16 cellular contexts compared by ENCODE assay signal in the genomic region with DNA sequence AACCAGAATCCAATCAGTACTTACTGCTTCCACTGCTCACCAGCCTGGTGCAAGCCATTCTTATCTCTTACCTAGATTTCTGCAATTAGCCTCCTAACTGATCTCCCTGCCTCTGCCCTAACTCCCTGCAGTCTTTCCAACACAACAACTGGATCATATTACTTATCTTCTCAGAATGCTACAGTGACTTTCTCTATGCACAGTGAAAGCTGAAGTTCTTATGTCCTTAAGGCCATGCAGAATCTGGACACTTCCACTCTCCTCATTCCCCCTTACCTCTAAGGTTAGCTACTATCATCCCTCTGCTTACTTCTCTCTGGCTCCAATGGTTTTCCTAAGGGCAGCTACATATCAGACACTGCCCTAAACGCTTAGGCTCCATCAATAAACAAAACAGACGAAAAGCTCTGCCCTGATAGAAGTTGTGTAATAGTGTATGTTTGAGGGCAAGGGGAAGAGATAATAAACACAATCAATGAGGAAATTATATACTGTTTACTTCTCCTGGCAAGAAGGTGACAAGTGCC. TPM values are rescaled to one million over a fixed set of nuclear protein-coding genes. Genes with fewer than 3 reads are reported as not detected.
DNase-seq lines count a peak whose midpoint lies in the region; ATAC-seq, FAIRE-seq and TF ChIP-seq lines count a peak whose summit lies in the region.
"Had no signal": no experiment of that assay in that cellular context is flagged by ENCODE, and none has a peak within 500 bp of the region (broad histone marks: within the 10 kb centered on the region; RNA-seq: fewer than 3 reads in every experiment).

No MANE protein-coding gene starts in this region.

- 41% methylated on average over 2 of the region's 2 CpGs for WGBS in A549 (ENCODE audit: missing lambda C conversion rate)

- no peak for TF ChIP-seq RAD21 in A549 (conservative IDR thresholded peaks at IDR 0.05 in 1 of 2, IDR thresholded peaks at IDR 0.05 in 1 of 2)

- ATAC-seq in A549 (no peak), GM18858 (IDR thresholded peaks at IDR 0.05; ENCODE audit: unreplicated experiment) (no peak), GM19395 (IDR thresholded peaks at IDR 0.05; ENCODE audit: unreplicated experiment) (no peak)
- ATAC-seq: activated CD4-positive, alpha-beta T cell treated with anti-CD3 and anti-CD28 coated beads for 36 hours; pancreas had no signal

- H3K4me2 ChIP-seq in A549 (peak overlapping the region; percentile 81), DOHH2 (ENCODE audit: low read length) (peak overlapping the region; percentile 91), OCI-LY3 (ENCODE audit: low read length) (peak overlapping the region; percentile 97; the same call in 1 of the 2 replicates), keratinocyte (ENCODE audit: control insufficient read depth, extremely low read depth, insufficient read depth, low read depth, low read length) (peak overlapping the region; percentile 96)

- H4K20me1 ChIP-seq in DOHH2 (ENCODE audit: control insufficient read depth, insufficient read depth, low read depth, low read length) (peaks cover 35% of the 10 kb centered on the region), OCI-LY3 (ENCODE audit: insufficient read depth, low read length) (peaks cover 81% of the 10 kb centered on the region), keratinocyte (ENCODE audit: control insufficient read depth, extremely low read depth, insufficient read depth, low read length) (peaks cover 12% of the 10 kb centered on the region)

- H3K79me2 ChIP-seq in DOHH2 (ENCODE audit: control insufficient read depth, low read length) (peaks cover 95% of the 10 kb centered on the region), OCI-LY3 (ENCODE audit: low read length) (peaks cover 99% of the 10 kb centered on the region), keratinocyte (ENCODE audit: control insufficient read depth, insufficient read depth, low read length) (peaks cover 86% of the 10 kb centered on the region)

- POLR2A ChIA-PET in A549 (lab: Yijun Ruan, JAX) = no interaction called here
- POLR2A ChIA-PET in GM10248 (lab: Yijun Ruan, JAX) = no interaction called here

- H3K27ac ChIP-seq in A549 (peak overlapping the region in 1 of 2 experiments; percentile 6; a peak in 1 of 6 replicates), DOHH2 (ENCODE audit: low read depth, low read length) (no peak overlapping the region), OCI-LY3 (ENCODE audit: low read length) (no peak overlapping the region), keratinocyte (ENCODE audit: control insufficient read depth, insufficient read depth, low read length) (no peak overlapping the region)
- H3K27ac ChIP-seq: ascending aorta, C4-2B had no signal

- TF ChIP-seq CTCF in A549 (IDR thresholded peaks at IDR 0.05) (no peak), DOHH2 (IDR thresholded peaks at IDR 0.05; ENCODE audit: low read depth, low read length, poor library complexity, severe bottlenecking) (no peak), OCI-LY3 (IDR thresholded peaks at IDR 0.05; ENCODE audit: low read depth, low read length) (no peak), keratinocyte (optimal IDR thresholded peaks at IDR 0.05 in 1 of 3, IDR thresholded peaks at IDR 0.05 in 1 of 3, conservative IDR thresholded peaks at IDR 0.05 in 1 of 3; ENCODE audit: extremely low read depth in 1 of 3, insufficient read depth in 2 of 3, low read length in 3 of 3) (no peak), GM10248 (IDR thresholded peaks at IDR 0.05; ENCODE audit: control extremely low read depth, extremely low read depth, low read depth, missing control alignments) (no peak)

- FAIRE-seq in A549 (lab: Jason Lieb, UNC) = no peak
- FAIRE-seq in keratinocyte (lab: Jason Lieb, UNC) = no peak
- FAIRE-seq: pancreas had no signal

- H3K4me1 ChIP-seq in A549 (peaks cover 76% of the 10 kb centered on the region), DOHH2 (ENCODE audit: control insufficient read depth, low read length) (peaks cover 55% of the 10 kb centered on the region), OCI-LY3 (ENCODE audit: low read length) (peaks cover 40% of the 10 kb centered on the region), keratinocyte (ENCODE audit: control insufficient read depth, extremely low read depth, insufficient read depth, low read length) (peaks cover 54% of the 10 kb centered on the region)

- no peaks in the 10 kb centered on the region for H3K27me3 ChIP-seq in DOHH2 (ENCODE audit: control insufficient read depth, low read length)
- no peaks in the 10 kb centered on the region for H3K27me3 ChIP-seq in OCI-LY3 (ENCODE audit: low read depth, low read length)
- H3K27me3 ChIP-seq in keratinocyte (ENCODE audit: control insufficient read depth, extremely low read depth, insufficient read depth, low read length) = no peaks in the 10 kb centered on the region
- H3K27me3 ChIP-seq: ascending aorta, MG63, pancreas had no signal

- dilution Hi-C loops in keratinocyte (cut with MboI; ENCODE audit: extremely low pct_ligation_motif_present, low sequenced_read_pairs) = no loop called here

- H3K9me2 ChIP-seq in DOHH2 (replicated peaks; ENCODE audit: control insufficient read depth, low read length) = no peaks in the 10 kb centered on the region

- no peak overlapping the region for H3K4me3 ChIP-seq in A549
- H3K4me3 ChIP-seq in DOHH2 (ENCODE audit: low read length) = peak overlapping the region; percentile 97; the same call in 1 of the 2 replicates
- H3K4me3 ChIP-seq in OCI-LY3 (ENCODE audit: low read length) = no peak overlapping the region
- H3K4me3 ChIP-seq in keratinocyte (ENCODE audit: control insufficient read depth in 2 of 3, extremely low read depth in 1 of 3, insufficient read depth in 2 of 3, low read depth in 1 of 3, low read length in 3 of 3) = no peak overlapping the region
- H3K4me3 ChIP-seq: ascending aorta, MG63, pancreas had no signal

- H3K36me3 ChIP-seq in DOHH2 (ENCODE audit: control insufficient read depth, low read length) (peaks cover 37% of the 10 kb centered on the region), OCI-LY3 (replicated peaks; ENCODE audit: low read depth, low read length) (no peaks in the 10 kb centered on the region), keratinocyte (ENCODE audit: control insufficient read depth in 2 of 2, extremely low read depth in 1 of 2, insufficient read depth in 2 of 2, low read length in 2 of 2) (no peaks in the 10 kb centered on the region)
- H3K36me3 ChIP-seq: ascending aorta, MG63, pancreas had no signal

- no peak for TF ChIP-seq POLR2A in A549 (IDR thresholded peaks at IDR 0.05; ENCODE audit: low read length)

- DNase-seq in A549 (ENCODE audit: low read depth in 1 of 2, low spot score in 1 of 2) (no peak), keratinocyte (ENCODE audit: low read depth, low spot score) (no peak), G401 (ENCODE audit: low spot score) (no peak), GM10248 (ENCODE audit: extremely low spot score) (no peak)
- DNase-seq: activated CD4-positive, alpha-beta T cell treated with anti-CD3 and anti-CD28 coated beads for 36 hours; effector CD4-positive, alpha-beta T cell; head of caudate nucleus; MG63; pancreas; stimulated activated CD4-positive, alpha-beta T cell treated with anti-CD3 and anti-CD28 coated beads, Interleukin-4, amount 100 ng/mL, for 24 hours had no signal

- H3K9ac ChIP-seq in OCI-LY3 (ENCODE audit: low read length) (no peak overlapping the region), keratinocyte (ENCODE audit: control insufficient read depth, extremely low read depth, insufficient read depth, low read length) (no peak overlapping the region)

- CTCF ChIA-PET in A549 (lab: Yijun Ruan, JAX) (interaction anchor here (0.6 to 1.0 kb wide), 2 partner anchors 119 to 138 kb away, joined by 3 read pairs; no protein-coding TSS in a partner anchor), GM10248 (lab: Yijun Ruan, JAX) (interaction anchor here (1.0 to 1.1 kb wide), 3 partner anchors 10 to 30 kb away, joined by 3 to 4 read pairs (median 4); no protein-coding TSS in a partner anchor)

- no peak overlapping the region for H2AFZ ChIP-seq in OCI-LY3 (ENCODE audit: low read depth, low read length)
- H2AFZ ChIP-seq in keratinocyte (ENCODE audit: control insufficient read depth, low read length) = no peak overlapping the region

- no peak for TF ChIP-seq EP300 in A549 (IDR thresholded peaks at IDR 0.05)

- H3K9me3 ChIP-seq in A549 = no peaks in the 10 kb centered on the region
- H3K9me3 ChIP-seq in DOHH2 (ENCODE audit: control insufficient read depth, insufficient read depth, low read length) = no peaks in the 10 kb centered on the region
- no peaks in the 10 kb centered on the region for H3K9me3 ChIP-seq in OCI-LY3 (ENCODE audit: insufficient read depth, low read length)
- no peaks in the 10 kb centered on the region for H3K9me3 ChIP-seq in keratinocyte (ENCODE audit: control insufficient read depth, low read depth, low read length)
- H3K9me3 ChIP-seq: ascending aorta, MG63, pancreas had no signal

- H3F3A ChIP-seq in DOHH2 (ENCODE audit: control insufficient read depth, insufficient read depth) = peaks cover 21% of the 10 kb centered on the region

- in situ Hi-C loops in G401 (cut with HindIII; ENCODE audit: low sequenced_read_pairs) = no loop called here

- peaks cover 4% of the 10 kb centered on the region for H3K9me1 ChIP-seq in keratinocyte (ENCODE audit: control insufficient read depth, extremely low read depth, insufficient read depth, low read length)

TF ChIP-seq in A549, 52 proteins besides CTCF, POLR2A, EP300 and RAD21 (continues in another document):
- TF ChIP-seq GATA3 (IDR thresholded peaks at IDR 0.05; ENCODE audit: borderline replicate concordance) = no peak

RNA-seq across cellular contexts. Expression of a gene that starts 4.0 kb away (rescaled TPM):
- 118 and 233 TPM in 2 replicates for polyA plus RNA-seq in A549 (2011; rRNA removed)
- polyA plus RNA-seq in A549 (2012; cell fraction: cytosol; rRNA removed) = 21.8 and 27.5 TPM in 2 replicates
- polyA plus RNA-seq in A549 (2012; cell fraction: nucleus; rRNA removed) = 19.7 and 27.1 TPM in 2 replicates
- polyA plus RNA-seq in A549 (2017; fragmentation: RNase III; extraction: RNeasy Plus Mini Kit Qiagen cat#74134 plus additional on column Dnase treatment) = 153 to 158 TPM (median 157 TPM) in 3 replicates
- 36.4 and 36.9 TPM in 2 replicates for polyA minus RNA-seq in A549 (2011; rRNA and poly(A)+ RNA removed)
- polyA plus RNA-seq in keratinocyte = 62.6 to 121 TPM (median 81.3 TPM) in 3 replicates
- 353 TPM for polyA plus RNA-seq in keratinocyte (2011; ENCODE audit: low read depth)
- polyA plus RNA-seq in keratinocyte (2011; cell fraction: cytosol; rRNA removed) = 51.6 and 77.8 TPM in 2 replicates
- polyA plus RNA-seq in keratinocyte (2011; cell fraction: nucleus; rRNA removed) = 72.4 and 135 TPM in 2 replicates
- polyA plus RNA-seq in keratinocyte (2012; ENCODE audit: low replicate concordance) = 70.7 and 116 TPM in 2 replicates
- polyA minus RNA-seq in keratinocyte = 5.2 to 65.1 TPM (median 21.7 TPM) in 3 replicates
- polyA minus RNA-seq in keratinocyte (2011; cell fraction: cytosol; rRNA and poly(A)+ RNA removed) = 63.1 TPM
- polyA minus RNA-seq in keratinocyte (2011; cell fraction: nucleus; rRNA and poly(A)+ RNA removed) = 67.3 and 125 TPM in 2 replicates
- 92.4 and 132 TPM in 2 replicates for total RNA-seq in G401 (2014; rRNA removed; shearing (Covaris generic))
